ENCODE assay signal across 8 cellular contexts in genomic region chr1:109548321-109549267, GRCh38. TPM values are rescaled to one million over a fixed set of nuclear protein-coding genes. Genes with fewer than 3 reads are reported as not detected.
DNase-seq lines count a peak whose midpoint lies in the region; ATAC-seq and TF ChIP-seq lines count a peak whose summit lies in the region.

TSS of gene GNAI3 (plus strand) at chr1:109548615. CDS start at chr1:109548721, 106 bp downstream.

- peak within 1 kb of the TSS; percentile 69 to 96 (median 88) for H3K4me3 ChIP-seq in heart right ventricle
- peak within 1 kb of the TSS; percentile 72 to 90 (median 81) for H3K4me3 ChIP-seq in upper lobe of left lung

- H3K4me1 ChIP-seq in heart right ventricle (peaks cover 0 to 62% (median 46%) of the 10 kb centered on the region in 9 donors), upper lobe of left lung (peaks cover 31 to 35% (median 33%) of the 10 kb centered on the region in 4 donors)

- peak within 1 kb of the TSS; percentile 61 to 98 (median 95) for H3K27ac ChIP-seq in heart right ventricle
- H3K27ac ChIP-seq in upper lobe of left lung: peak within 1 kb of the TSS; percentile 94 to 98 (median 98)

- peak in 2 of 4 donors; percentile 47 to 86 for TF ChIP-seq EP300 in upper lobe of left lung (IDR thresholded peaks at IDR 0.05)

- DNase-seq in NCI-H146 treated with DMSO at 0.1 percent for 48 hours (lab: John Stamatoyannopoulos, UW; ENCODE audit: unreplicated experiment): peak; percentile 89
- DNase-seq in T-helper 1 cell: peak; percentile 89 to 98 (median 95)
- DNase-seq in amniotic stem cell (lab: John Stamatoyannopoulos, UW): peak; percentile 92
- DNase-seq in heart right ventricle: peak; percentile 95 to 97
- DNase-seq in posterior cingulate gyrus: peak; percentile 95 to 100 (median 98)
- peak; percentile 94 to 97 for DNase-seq in upper lobe of left lung

- H3K27me3 ChIP-seq in heart right ventricle: no peaks in the 10 kb centered on the region
- no peaks in the 10 kb centered on the region for H3K27me3 ChIP-seq in upper lobe of left lung

- no peaks in the 10 kb centered on the region for H3K9me3 ChIP-seq in heart right ventricle
- H3K9me3 ChIP-seq in upper lobe of left lung: no peaks in the 10 kb centered on the region

- ATAC-seq in HG02884 (IDR thresholded peaks at IDR 0.05; ENCODE audit: unreplicated experiment) (peak; percentile 89), heart right ventricle (peak; percentile 96 to 99 (median 98)), upper lobe of left lung (ENCODE audit: low FRiP score in 2 of 2) (peak; percentile 99)

- no peak for TF ChIP-seq CTCF in heart right ventricle (IDR thresholded peaks at IDR 0.05)
- TF ChIP-seq CTCF in upper lobe of left lung (IDR thresholded peaks at IDR 0.05): no peak

- TF ChIP-seq POLR2A in GM15510 (IDR thresholded peaks at IDR 0.05; ENCODE audit: borderline replicate concordance, extremely low read depth, insufficient read length) (peak; percentile 91), upper lobe of left lung (IDR thresholded peaks at IDR 0.05) (peak; percentile 29 to 99 (median 98))

- intact Hi-C loops in heart right ventricle (cut with DNase I) (loop anchor here (2.0 to 10.0 kb wide), 8 partner anchors 74 to 436 kb away; partner anchors contain the start of gene AHCYL1 (in 7 of the 10)), posterior cingulate gyrus (cut with DNase I) (loop anchor here (5.0 kb wide), 2 partner anchors 84 to 434 kb away; partner anchors contain the start of gene AHCYL1)

- WGBS in heart right ventricle, 2 donors: 0 to 1% methylated on average over 68 of the region's 68 CpGs
- 0% methylated on average over 37 to 68 of the region's 68 CpGs for WGBS in upper lobe of left lung, 2 donors

- no peaks in the 10 kb centered on the region for H3K36me3 ChIP-seq in heart right ventricle
- no peaks in the 10 kb centered on the region for H3K36me3 ChIP-seq in upper lobe of left lung

RNA-seq across cellular contexts. Expression of gene GNAI3, which starts in this region (rescaled TPM):
- total RNA-seq in heart right ventricle (1 to 10 TPM; 2.1 to 3.6 (median 2.8) TPM), upper lobe of left lung (1 to 10 TPM; 2.2 to 9.0 (median 6.0) TPM)
- 1 to 10 TPM; 1.6 to 2.2 TPM for polyA plus RNA-seq in heart right ventricle

Comparison
In these comparisons a context has a peak if more than half of its experiments do, and no peak if none do; other contexts are left out.
1. Peak in every context shown above with its lines: DNase-seq, ATAC-seq, H3K4me3 ChIP-seq and H3K27ac ChIP-seq.